In the genomic region with DNA sequence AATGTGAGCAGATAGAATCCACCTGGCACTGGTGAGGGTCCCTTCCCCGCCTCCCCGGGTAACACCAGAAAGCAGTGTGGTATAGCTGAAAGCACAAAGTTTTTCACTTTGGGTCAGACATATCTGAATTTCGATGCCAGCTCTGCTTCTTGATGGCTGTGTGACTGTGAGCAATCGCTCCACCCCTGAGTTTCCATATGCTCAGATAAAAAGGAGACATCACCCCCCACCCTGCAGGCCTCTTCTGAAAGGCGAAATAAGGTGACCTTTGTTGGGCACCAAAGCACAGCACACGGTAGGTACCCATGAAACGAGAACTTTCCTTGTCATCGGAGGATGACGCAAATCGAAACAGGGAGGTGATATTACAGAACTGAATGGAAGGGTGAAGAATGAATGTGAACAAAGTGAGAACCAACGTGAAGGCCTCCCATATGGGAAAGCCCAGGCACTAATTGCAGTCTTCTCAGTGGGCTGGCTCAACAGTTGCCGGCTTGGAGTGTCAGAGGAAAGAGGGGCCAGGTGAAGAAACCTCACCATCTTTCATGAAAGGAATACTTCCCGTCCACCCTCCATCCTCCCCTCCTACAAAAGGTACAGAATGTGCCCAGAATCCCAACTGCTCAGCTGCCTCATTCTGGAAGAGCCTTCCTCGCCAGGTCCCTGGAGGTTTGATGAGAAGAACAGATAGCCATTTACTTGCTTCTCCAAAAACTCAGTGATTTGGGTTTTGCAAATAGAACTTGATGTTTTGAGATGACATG, we compare ENCODE assay signal across 8 cellular contexts.
A peak's percentile ranks its signal among the peaks of the same experiment; 100 is the strongest.
DNase-seq lines count a peak whose midpoint lies in the region; ATAC-seq and TF ChIP-seq lines count a peak whose summit lies in the region.

No MANE protein-coding gene starts in this region.

- peak overlapping the region; percentile 80 for H3K4me3 Mint-ChIP-seq in T-helper 1 cell treated with Interleukin-12 subunit alpha and Interleukin-12 subunit beta and Interleukin-4 antibody, amounts not matched to agents 30 μg/mL and 1 μg/mL, for 36 hours

- H3K4me1 ChIP-seq in stomach: peaks cover 0 to 10% (median 4%) of the 10 kb centered on the region in 4 donors

- no peaks in the 10 kb centered on the region for H3K27me3 ChIP-seq in stomach

- WGBS in stomach, 5 donors: 76 to 82% (median 80%) methylated on average over 14 of the region's 14 CpGs

- peak overlapping the region in 2 of 5 donors; percentile 19 to 25 for H3K27ac ChIP-seq in stomach

- no peak for TF ChIP-seq POLR2A in stomach (IDR thresholded peaks at IDR 0.05)

- H3K36me3 Mint-ChIP-seq in T-helper 1 cell treated with Interleukin-12 subunit alpha and Interleukin-12 subunit beta and Interleukin-4 antibody, amounts not matched to agents 30 μg/mL and 1 μg/mL, for 36 hours (ENCODE audit: low read depth): peaks cover 52% of the 10 kb centered on the region

- ATAC-seq in GM18499 (IDR thresholded peaks at IDR 0.05; ENCODE audit: insufficient read depth, unreplicated experiment): peak; percentile 36
- peak; percentile 75 for ATAC-seq in GM21786 (IDR thresholded peaks at IDR 0.05; ENCODE audit: unreplicated experiment)

- H3K4me1 Mint-ChIP-seq in T-helper 1 cell treated with Interleukin-12 subunit alpha and Interleukin-12 subunit beta and Interleukin-4 antibody, amounts not matched to agents 30 μg/mL and 1 μg/mL, for 36 hours (ENCODE audit: low read depth): peaks cover 82% of the 10 kb centered on the region

- TF ChIP-seq CTCF in stomach (IDR thresholded peaks at IDR 0.05): no peak

- intact Hi-C loops in stomach (cut with DNase I; ENCODE audit: low total_unique reads) (no loop called here), posterior cingulate gyrus (cut with DNase I) (no loop called here)

- peak; percentile 14 for DNase-seq in mesenteric fat pad (ENCODE audit: low spot score)
- no peak for DNase-seq in stomach
- DNase-seq in posterior cingulate gyrus: no peak
- DNase-seq in dedifferentiated amniotic fluid mesenchymal stem cell (ENCODE audit: extremely low spot score): no peak
- no peak for DNase-seq in RKO (ENCODE audit: low spot score)

- no peaks in the 10 kb centered on the region for H3K27me3 Mint-ChIP-seq in T-helper 1 cell treated with Interleukin-12 subunit alpha and Interleukin-12 subunit beta and Interleukin-4 antibody, amounts not matched to agents 30 μg/mL and 1 μg/mL, for 36 hours (ENCODE audit: low read depth)

- H3K27ac Mint-ChIP-seq in T-helper 1 cell treated with Interleukin-12 subunit alpha and Interleukin-12 subunit beta and Interleukin-4 antibody, amounts not matched to agents 30 μg/mL and 1 μg/mL, for 36 hours: peak overlapping the region; percentile 88

- no peaks in the 10 kb centered on the region for H3K9me3 ChIP-seq in stomach

- TF ChIP-seq EP300 in stomach (IDR thresholded peaks at IDR 0.05): no peak

- H3K36me3 ChIP-seq in stomach: peaks cover 0 to 9% (median 6%) of the 10 kb centered on the region in 4 donors

- peaks cover 5% of the 10 kb centered on the region for H3K9me3 Mint-ChIP-seq in T-helper 1 cell treated with Interleukin-12 subunit alpha and Interleukin-12 subunit beta and Interleukin-4 antibody, amounts not matched to agents 30 μg/mL and 1 μg/mL, for 36 hours

- H3K4me3 ChIP-seq in stomach: no peak overlapping the region
